ENCODE assay signal across 17 cellular contexts in the genomic region with DNA sequence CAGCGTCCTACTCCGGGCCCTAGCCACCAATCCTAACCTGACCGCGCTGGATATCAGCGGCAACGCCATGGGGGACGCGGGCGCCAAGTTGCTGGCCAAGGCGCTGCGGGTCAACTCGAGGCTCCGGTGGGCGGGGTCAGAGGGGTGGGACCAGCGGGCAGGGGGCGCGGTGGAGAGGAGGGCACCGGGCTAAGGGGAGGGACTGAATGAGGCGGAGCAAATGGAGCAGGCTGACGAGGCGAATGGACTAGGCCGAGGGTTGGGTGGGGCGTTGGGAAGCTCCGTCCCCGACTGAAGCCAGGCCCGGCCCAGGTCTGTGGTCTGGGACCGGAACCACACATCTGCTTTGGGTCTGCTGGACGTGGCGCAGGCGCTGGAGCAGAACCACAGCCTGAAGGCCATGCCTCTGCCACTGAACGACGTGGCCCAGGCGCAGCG. TPM values are rescaled to one million over a fixed set of nuclear protein-coding genes. Genes with fewer than 3 reads are reported as not detected.
DNase-seq lines count a peak whose midpoint lies in the region; ATAC-seq and TF ChIP-seq lines count a peak whose summit lies in the region.
"Had no signal": no experiment of that assay in that cellular context is flagged by ENCODE, and none has a peak within 500 bp of the region (broad histone marks: within the 10 kb centered on the region; RNA-seq: fewer than 3 reads in every experiment).

No MANE protein-coding gene starts in this region.

- H3K4me1 ChIP-seq in heart left ventricle (peaks cover 0 to 44% (median 13%) of the 10 kb centered on the region in 12 donors), right atrium auricular region (peaks cover 0 to 32% of the 10 kb centered on the region in 2 donors), thoracic aorta (ENCODE audit: control insufficient read depth in 1 of 2, low read depth in 2 of 2) (peaks cover 5 to 16% of the 10 kb centered on the region in 2 donors)
- H3K4me1 ChIP-seq: psoas muscle had no signal

- intact Hi-C loops in heart left ventricle (cut with DNase I) = loop anchor here in 3 of 10 donors (5.0 to 10.0 kb wide), 2 partner anchors 105 to 127 kb away; no protein-coding TSS in a partner anchor
- intact Hi-C loops in left colon (cut with DNase I, micrococcal nuclease) = no loop called here

- no peaks in the 10 kb centered on the region for H3K9me3 ChIP-seq in heart left ventricle
- H3K9me3 ChIP-seq in right atrium auricular region = no peaks in the 10 kb centered on the region
- H3K9me3 ChIP-seq in thoracic aorta = no peaks in the 10 kb centered on the region
- H3K9me3 ChIP-seq: Peyer's patch, psoas muscle, upper lobe of right lung had no signal

- no peak overlapping the region for H3K4me3 ChIP-seq in heart left ventricle
- H3K4me3 ChIP-seq in right atrium auricular region = no peak overlapping the region
- peak overlapping the region; percentile 29 for H3K4me3 ChIP-seq in thoracic aorta
- H3K4me3 ChIP-seq: Peyer's patch, psoas muscle, upper lobe of right lung had no signal

- WGBS in heart left ventricle, 4 donors = 14 to 36% (median 23%) methylated on average over 27 to 34 of the region's 34 CpGs

- H3K27ac ChIP-seq in heart left ventricle (no peak overlapping the region), right atrium auricular region (no peak overlapping the region), thoracic aorta (no peak overlapping the region)
- H3K27ac ChIP-seq: HL-60, Peyer's patch, psoas muscle, upper lobe of right lung had no signal

- ATAC-seq in heart left ventricle = peak; percentile 19 to 56 (median 33)
- peak; percentile 26 for ATAC-seq in left colon
- ATAC-seq in thoracic aorta (ENCODE audit: insufficient number of reproducible peaks, low FRiP score, low read depth) = no peak
- ATAC-seq in HG02798 (IDR thresholded peaks at IDR 0.05; ENCODE audit: poor library complexity, unreplicated experiment) = no peak
- ATAC-seq: activated T-helper 17 cell treated with anti-CD3 and anti-CD28 coated beads, Interleukin-2, amount 50 U/mL, for 72 hours; upper lobe of right lung had no signal

- TF ChIP-seq POLR2A in heart left ventricle (IDR thresholded peaks at IDR 0.05) = no peak

- H3K27me3 ChIP-seq in heart left ventricle (peaks cover 32 to 91% (median 68%) of the 10 kb centered on the region in 9 donors), right atrium auricular region (peaks cover 11 to 30% of the 10 kb centered on the region in 2 donors), thoracic aorta (replicated peaks; ENCODE audit: insufficient read depth) (peaks cover 6% of the 10 kb centered on the region)

- no peaks in the 10 kb centered on the region for H3K36me3 ChIP-seq in heart left ventricle
- H3K36me3 ChIP-seq in right atrium auricular region = no peaks in the 10 kb centered on the region
- no peaks in the 10 kb centered on the region for H3K36me3 ChIP-seq in thoracic aorta
- H3K36me3 ChIP-seq: Peyer's patch, upper lobe of right lung had no signal

- no peak for DNase-seq in heart left ventricle
- DNase-seq in right atrium auricular region (ENCODE audit: low spot score) = no peak
- no peak for DNase-seq in left colon
- no peak for DNase-seq in thoracic aorta (ENCODE audit: low spot score)
- DNase-seq in hippocampal formation (lab: John Stamatoyannopoulos, UW) = no peak
- DNase-seq: activated CD4-positive, alpha-beta memory T cell treated with anti-CD3 and anti-CD28 coated beads for 36 hours; anterior cingulate cortex; Calu3; NCI-H1930; NCI-H524 treated with DMSO at 0.1 percent for 48 hours; stimulated activated CD4-positive, alpha-beta T cell treated with anti-CD3 and anti-CD28 coated beads, Interleukin-2, amount 100 ng/mL, for 24 hours; upper lobe of right lung had no signal

- TF ChIP-seq CTCF in heart left ventricle (IDR thresholded peaks at IDR 0.05) (no peak), right atrium auricular region (IDR thresholded peaks at IDR 0.05) (no peak), thoracic aorta (IDR thresholded peaks at IDR 0.05) (no peak)

RNA-seq across cellular contexts. Expression of gene CARMIL2, which starts 4.6 kb away (rescaled TPM):
- total RNA-seq in heart left ventricle (1 to 10 TPM in 3 of 9 donors, under 1 TPM in 4, not detected in 2; 0.27 to 1.7 (median 0.60) TPM), right atrium auricular region (under 1 TPM in 1 of 2 donors, not detected in 1; 0.47 TPM), left colon (1 to 10 TPM; 2.1 to 3.7 TPM), thoracic aorta (1 to 10 TPM in 1 of 2 donors, under 1 TPM in 1; 0.42 to 1.2 TPM)
- under 1 TPM; 0.21 to 0.30 TPM for polyA plus RNA-seq in heart left ventricle

RNA-seq across cellular contexts. Expression of gene ACD, which starts 10.5 kb away (rescaled TPM):
- 10 to 100 TPM in 4 of 9 donors, 1 to 10 TPM in 5; 6.2 to 19.9 (median 9.5) TPM for total RNA-seq in heart left ventricle
- 10 to 100 TPM in 1 of 2 donors, 1 to 10 TPM in 1; 7.8 to 15.6 TPM for polyA plus RNA-seq in heart left ventricle
- 10 to 100 TPM in 1 of 2 donors, 1 to 10 TPM in 1; 7.0 to 10.8 TPM for total RNA-seq in right atrium auricular region
- 1 to 10 TPM; 8.8 to 9.7 TPM for total RNA-seq in left colon
- 10 to 100 TPM; 16.9 to 20.4 TPM for total RNA-seq in thoracic aorta

RNA-seq across cellular contexts. Expression of gene PARD6A, which starts 11.2 kb away (rescaled TPM):
- total RNA-seq in heart left ventricle (1 to 10 TPM; 1.7 to 5.6 (median 2.9) TPM), right atrium auricular region (1 to 10 TPM; 3.9 to 5.6 TPM), left colon (1 to 10 TPM; 4.1 to 4.4 TPM), thoracic aorta (10 to 100 TPM in 1 of 2 donors, 1 to 10 TPM in 1; 5.7 to 10.7 TPM)
- 1 to 10 TPM; 2.7 to 7.0 TPM for polyA plus RNA-seq in heart left ventricle

RNA-seq across cellular contexts. Expression of gene ENKD1, which starts 17.0 kb away (rescaled TPM):
- total RNA-seq in heart left ventricle = 10 to 100 TPM in 4 of 9 donors, 1 to 10 TPM in 5; 7.6 to 15.6 (median 8.6) TPM
- polyA plus RNA-seq in heart left ventricle = 10 to 100 TPM; 11.8 to 26.9 TPM
- 10 to 100 TPM in 1 of 2 donors, 1 to 10 TPM in 1; 9.2 to 12.3 TPM for total RNA-seq in right atrium auricular region
- 1 to 10 TPM; 7.4 to 9.0 TPM for total RNA-seq in left colon
- total RNA-seq in thoracic aorta = 10 to 100 TPM; 15.4 to 17.6 TPM

RNA-seq across cellular contexts. Expression of gene C16orf86, which starts 17.1 kb away (rescaled TPM):
- total RNA-seq in heart left ventricle (10 to 100 TPM in 1 of 9 donors, 1 to 10 TPM in 8; 3.5 to 11.6 (median 4.3) TPM), right atrium auricular region (1 to 10 TPM; 3.6 to 7.7 TPM), left colon (1 to 10 TPM in 1 of 2 donors, under 1 TPM in 1; 0.92 to 1.5 TPM), thoracic aorta (10 to 100 TPM in 1 of 2 donors, 1 to 10 TPM in 1; 6.6 to 11.9 TPM)
- 1 to 10 TPM; 2.1 to 4.4 TPM for polyA plus RNA-seq in heart left ventricle

Comparison
In these comparisons a context has a peak if more than half of its experiments do, and no peak if none do; other contexts are left out.
1. ATAC-seq: peak in heart left ventricle (4 of 4) and left colon (single experiment); none in thoracic aorta (single experiment) and HG02798 (single experiment).